In genomic region chr7:37683263-37684120, GRCh38 we compare ENCODE assay signal across 8 cellular contexts. TPM values are rescaled to one million over a fixed set of nuclear protein-coding genes. Genes with fewer than 3 reads are reported as not detected.
DNase-seq lines count a peak whose midpoint lies in the region; ATAC-seq, FAIRE-seq and TF ChIP-seq lines count a peak whose summit lies in the region.

TSS of gene GPR141 (plus strand) at chr7:37683766. CDS start at chr7:37740394, 56,628 bp downstream.

- H4K20me1 ChIP-seq in HepG2 (ENCODE audit: insufficient read depth, low read length) = no peaks in the 10 kb centered on the region

- in situ Hi-C loops in HepG2 (cut with HindIII; ENCODE audit: extremely low pct_ligation_motif_present, low pct_unique_long_range_greater_than_20kb) = no loop called here

- no peak within 1 kb of the TSS for H3K9ac ChIP-seq in HepG2 (ENCODE audit: insufficient read depth, low read depth, low read length)

- TF ChIP-seq RAD21 in HepG2 (CRISPR knock-in tag; IDR thresholded peaks at IDR 0.05) = no peak

- CTCF ChIA-PET in HepG2 (lab: Yijun Ruan, JAX; ENCODE audit: low intra/inter-chr PET ratio, low total read pairs) = no interaction called here

- H3K27ac ChIP-seq in right lobe of liver (no peak within 1 kb of the TSS), HepG2 (ENCODE audit: extremely low read length, insufficient read depth, low read length) (no peak within 1 kb of the TSS), spleen (peak within 1 kb of the TSS in 7 of 8 donors; percentile 52 to 86 (median 71)), WERI-Rb-1 (no peak within 1 kb of the TSS)

- no peak for FAIRE-seq in HepG2 (lab: Jason Lieb, UNC)

- TF ChIP-seq CTCF in right lobe of liver (IDR thresholded peaks at IDR 0.05) = no peak
- TF ChIP-seq CTCF in HepG2 (CRISPR knock-in tag; IDR thresholded peaks at IDR 0.05) = no peak
- TF ChIP-seq CTCF in spleen (IDR thresholded peaks at IDR 0.05 in 8 of 11, conservative IDR thresholded peaks at IDR 0.05 in 3 of 11) = no peak
- TF ChIP-seq CTCF in WERI-Rb-1 (IDR thresholded peaks at IDR 0.05; ENCODE audit: low read depth, low read length) = no peak

- H3K36me3 ChIP-seq in right lobe of liver (no peaks in the 10 kb centered on the region), HepG2 (replicated peaks in 1 of 2; ENCODE audit: control insufficient read depth in 1 of 2, insufficient read depth in 2 of 2, low read length in 2 of 2) (no peaks in the 10 kb centered on the region), spleen (no peaks in the 10 kb centered on the region), WERI-Rb-1 (no peaks in the 10 kb centered on the region)

- H3K9me3 ChIP-seq in right lobe of liver (no peaks in the 10 kb centered on the region), HepG2 (ENCODE audit: low read length) (no peaks in the 10 kb centered on the region), spleen (no peaks in the 10 kb centered on the region), WERI-Rb-1 (ENCODE audit: severe bottlenecking) (no peaks in the 10 kb centered on the region)

- DNase-seq in right lobe of liver (no peak), HepG2 (ENCODE audit: low spot score) (no peak), SKM-1 (lab: John Stamatoyannopoulos, UW; ENCODE audit: unreplicated experiment) (peak; percentile 91), spleen (no peak), epidermal melanocyte (ENCODE audit: insufficient read length, low spot score) (no peak), superior temporal gyrus (ENCODE audit: extremely low spot score) (no peak), WERI-Rb-1 (no peak)

- H2AFZ ChIP-seq in HepG2 (ENCODE audit: low read length) = no peak within 1 kb of the TSS

- H3K4me1 ChIP-seq in right lobe of liver (no peaks in the 10 kb centered on the region), HepG2 (ENCODE audit: insufficient read depth, low read length) (no peaks in the 10 kb centered on the region), spleen (peaks cover 7 to 67% (median 37%) of the 10 kb centered on the region in 6 donors)

- intact Hi-C loops in right lobe of liver (cut with DNase I) = no loop called here
- intact Hi-C loops in HepG2 (cut with micrococcal nuclease; ENCODE audit: unreplicated experiment) = no loop called here
- intact Hi-C loops in spleen (cut with DNase I; ENCODE audit: low total_unique reads) = no loop called here

- H3K4me3 ChIP-seq in right lobe of liver (no peak within 1 kb of the TSS), HepG2 (replicated peaks in 1 of 3; ENCODE audit: insufficient read depth in 1 of 3, low read depth in 2 of 3, low read length in 3 of 3) (no peak within 1 kb of the TSS), spleen (peak within 1 kb of the TSS in 5 of 8 donors; percentile 10 to 42 (median 22)), WERI-Rb-1 (ENCODE audit: low read depth, low read length) (no peak within 1 kb of the TSS)

- no peak within 1 kb of the TSS for H3K4me2 ChIP-seq in HepG2 (ENCODE audit: low read depth, low read length)

- 19% methylated on average over 1 of the region's 1 CpG for WGBS in right lobe of liver (ENCODE audit: insufficient coverage, low coverage, low lambda C conversion rate, missing lambda C conversion rate)
- 3% methylated on average over 1 of the region's 1 CpG for WGBS in HepG2 (ENCODE audit: low lambda C conversion rate)
- WGBS in spleen, 5 donors = 19 to 38% (median 30%) methylated on average over 1 of the region's 1 CpG

- ATAC-seq in right lobe of liver (peak; percentile 19 to 53 (median 42)), HepG2 (no peak), HG03097 (IDR thresholded peaks at IDR 0.05; ENCODE audit: low FRiP score, unreplicated experiment) (peak; percentile 91)

- TF ChIP-seq EP300 in HepG2 (IDR thresholded peaks at IDR 0.05; ENCODE audit: low read depth in 2 of 2, low read length in 2 of 2) = no peak
- TF ChIP-seq EP300 in HepG2 (CRISPR knock-in tag; IDR thresholded peaks at IDR 0.05; ENCODE audit: borderline replicate concordance) = no peak

- no TSS peak for BruUV-seq in HepG2 (replicated peaks; lab: Mats Ljungman, UMichigan)

- TF ChIP-seq POLR2A in right lobe of liver (IDR thresholded peaks at IDR 0.05) (no peak), HepG2 (IDR thresholded peaks at IDR 0.05; ENCODE audit: insufficient read depth in 1 of 2, low read depth in 2 of 2, low read length in 2 of 2) (no peak), spleen (IDR thresholded peaks at IDR 0.05) (no peak)

- H3K27me3 ChIP-seq in right lobe of liver = no peaks in the 10 kb centered on the region
- no peaks in the 10 kb centered on the region for H3K27me3 ChIP-seq in HepG2 (ENCODE audit: control insufficient read depth in 1 of 2, insufficient read depth in 2 of 2, low read length in 2 of 2)
- peaks cover 0 to 58% (median 0%) of the 10 kb centered on the region in 7 donors for H3K27me3 ChIP-seq in spleen (replicated peaks in 1 of 7)
- no peaks in the 10 kb centered on the region for H3K27me3 ChIP-seq in WERI-Rb-1 (ENCODE audit: insufficient read depth, low read depth, severe bottlenecking)

- POLR2A ChIA-PET in HepG2 (lab: Yijun Ruan, JAX) = no interaction called here

- no peaks in the 10 kb centered on the region for H3K79me2 ChIP-seq in HepG2 (ENCODE audit: insufficient read depth, low read length)

TF ChIP-seq in HepG2, 621 proteins besides CTCF, POLR2A, EP300 and RAD21:
- no peak for TF ChIP-seq ZNF10 (CRISPR knock-in tag; IDR thresholded peaks at IDR 0.05; ENCODE audit: borderline replicate concordance, low read depth)
- no peak for TF ChIP-seq ZNF431 (CRISPR knock-in tag; IDR thresholded peaks at IDR 0.05; ENCODE audit: borderline replicate concordance, low read depth)
- TF ChIP-seq SRSF1 (optimal IDR thresholded peaks at IDR 0.05; ENCODE audit: low read depth, low read length) = no peak

RNA-seq across cellular contexts. Expression of gene GPR141, which starts in this region (rescaled TPM):
- total RNA-seq in right lobe of liver (under 1 TPM in 2 of 6 experiments, not detected in 4; 0.51 to 0.60 TPM), HepG2 (2016; rRNA removed; fragmentation: Illumina TruSeq; extraction: Trizol) (not detected in 2 replicates), spleen (10 to 100 TPM in 5 of 7 donors, 1 to 10 TPM in 2; 4.6 to 37.4 (median 16.4) TPM)
- total RNA-seq in HepG2 (2016; cell fraction: cytosol; rRNA removed; fragmentation: Illumina TruSeq; extraction: Trizol; ENCODE audit: low read depth) = not detected in 2 replicates
- not detected in 2 replicates for total RNA-seq in HepG2 (2016; cell fraction: insoluble cytoplasmic fraction; rRNA removed; fragmentation: Illumina TruSeq; extraction: Trizol)
- not detected in 2 replicates for total RNA-seq in HepG2 (2016; cell fraction: membrane; rRNA removed; fragmentation: Illumina TruSeq; extraction: Trizol)
- total RNA-seq in HepG2 (2016; cell fraction: nucleus; rRNA removed; fragmentation: Illumina TruSeq; extraction: Trizol) = not detected in 2 replicates
- polyA plus RNA-seq in HepG2 (2011; rRNA removed) (not detected in 2 replicates), spleen (1 to 10 TPM in 2 of 3 donors, under 1 TPM in 1; 0.20 to 1.5 (median 1.0) TPM)
- not detected in 2 replicates for polyA plus RNA-seq in HepG2 (2011; cell fraction: cytosol; rRNA removed)
- polyA plus RNA-seq in HepG2 (2011; cell fraction: nucleus; rRNA removed) = not detected in 2 replicates
- polyA plus RNA-seq in HepG2 (2012) = not detected in 2 replicates
- polyA plus RNA-seq in HepG2 (2016; cell fraction: cytosol; fragmentation: Illumina TruSeq; extraction: Trizol; ENCODE audit: low read depth) = not detected in 2 replicates
- polyA plus RNA-seq in HepG2 (2016; cell fraction: insoluble cytoplasmic fraction; fragmentation: Illumina TruSeq; extraction: Trizol; ENCODE audit: low read depth) = not detected in 2 replicates
- not detected in 2 replicates for polyA plus RNA-seq in HepG2 (2016; cell fraction: membrane; fragmentation: Illumina TruSeq; extraction: Trizol; ENCODE audit: low read depth)
- not detected in 2 replicates for polyA plus RNA-seq in HepG2 (2016; cell fraction: nucleus; fragmentation: Illumina TruSeq; extraction: Trizol; ENCODE audit: insufficient read depth, low read depth)
- not detected in 2 replicates for polyA minus RNA-seq in HepG2 (2011; rRNA and poly(A)+ RNA removed; ENCODE audit: low replicate concordance)
- polyA minus RNA-seq in HepG2 (2011; cell fraction: cytosol; rRNA and poly(A)+ RNA removed) = not detected in 2 replicates
- polyA minus RNA-seq in HepG2 (2011; cell fraction: nucleus; rRNA and poly(A)+ RNA removed) = not detected in 2 replicates

Comparison
In these comparisons a context has a peak if more than half of its experiments do, and no peak if none do; other contexts are left out.
1. Peak in ATAC-seq in right lobe of liver; RNA of the gene not detected or under 1 TPM.
2. H3K27ac ChIP-seq: peak in spleen (7 of 8); none in right lobe of liver (0 of 3), HepG2 (single experiment) and WERI-Rb-1 (single experiment).
3. H3K4me3 ChIP-seq: peak in spleen (5 of 8); none in right lobe of liver (0 of 3), HepG2 (0 of 3) and WERI-Rb-1 (single experiment).